Comparison of ENCODE assay signal across 8 cellular contexts in genomic region chr3:4656059-4656458, GRCh38.
A peak's percentile ranks its signal among the peaks of the same experiment; 100 is the strongest.
DNase-seq lines count a peak whose midpoint lies in the region; ATAC-seq and TF ChIP-seq lines count a peak whose summit lies in the region.

No MANE protein-coding gene starts in this region.

- no peak for TF ChIP-seq POLR2A in tibial nerve (IDR thresholded peaks at IDR 0.05)

- H3K27me3 ChIP-seq in kidney epithelial cell (ENCODE audit: control insufficient read depth, insufficient read depth, low read length) (no peaks in the 10 kb centered on the region), tibial nerve (no peaks in the 10 kb centered on the region)

- H3K27ac Mint-ChIP-seq in activated CD4-positive, alpha-beta T cell treated with anti-CD3 and anti-CD28 coated beads for 36 hours, result no peak overlapping the region
- no peak overlapping the region for H3K27ac Mint-ChIP-seq in natural killer cell

- intact Hi-C loops in activated CD4-positive, alpha-beta T cell treated with anti-CD3 and anti-CD28 coated beads for 36 hours (cut with DNase I, micrococcal nuclease), result no loop called here
- intact Hi-C loops in natural killer cell (cut with micrococcal nuclease), result no loop called here

- TF ChIP-seq CTCF in cardiac fibroblast (IDR thresholded peaks at IDR 0.05; ENCODE audit: low read depth, low read length) (peak; percentile 95), kidney epithelial cell (IDR thresholded peaks at IDR 0.05; ENCODE audit: insufficient read depth, low read length, poor library complexity, severe bottlenecking) (peak; percentile 97), tibial nerve (IDR thresholded peaks at IDR 0.05) (peak; percentile 64 to 80 (median 75)), natural killer cell (IDR thresholded peaks at IDR 0.05) (no peak)

- CTCF ChIA-PET in activated CD4-positive, alpha-beta T cell treated with anti-CD3 and anti-CD28 coated beads for 36 hours (lab: Charles Lee), result interaction anchor here (1.1 kb wide), 1 partner anchor 9 kb away, joined by 3 read pairs; no protein-coding TSS in a partner anchor

- no peaks in the 10 kb centered on the region for H3K9me3 ChIP-seq in tibial nerve

- H3K36me3 ChIP-seq in kidney epithelial cell (ENCODE audit: control insufficient read depth, insufficient read depth, low read length), result no peaks in the 10 kb centered on the region
- peaks cover 0 to 24% (median 0%) of the 10 kb centered on the region in 3 donors for H3K36me3 ChIP-seq in tibial nerve

- peak in 1 of 2 donors; percentile 18 for TF ChIP-seq EP300 in tibial nerve (IDR thresholded peaks at IDR 0.05)

- H3K27me3 Mint-ChIP-seq in activated CD4-positive, alpha-beta T cell treated with anti-CD3 and anti-CD28 coated beads for 36 hours, result no peaks in the 10 kb centered on the region
- no peaks in the 10 kb centered on the region for H3K27me3 Mint-ChIP-seq in natural killer cell (ENCODE audit: low read depth in 2 of 2)

- WGBS in tibial nerve, 2 donors, result 23 to 24% methylated on average over 6 of the region's 6 CpGs

- peaks cover 0 to 18% (median 0%) of the 10 kb centered on the region in 4 donors for H3K4me1 ChIP-seq in tibial nerve

- no peak overlapping the region for H3K27ac ChIP-seq in tibial nerve

- H3K4me1 Mint-ChIP-seq in activated CD4-positive, alpha-beta T cell treated with anti-CD3 and anti-CD28 coated beads for 36 hours, result no peaks in the 10 kb centered on the region
- peaks cover 0 to 4% of the 10 kb centered on the region in 2 donors for H3K4me1 Mint-ChIP-seq in natural killer cell

- POLR2A ChIA-PET in activated CD4-positive, alpha-beta T cell treated with anti-CD3 and anti-CD28 coated beads for 36 hours (lab: Charles Lee), result interaction anchor here (0.5 kb wide), 1 partner anchor 1047 kb away, joined by 5 read pairs; no protein-coding TSS in a partner anchor

- peak; percentile 26 for DNase-seq in activated CD4-positive, alpha-beta T cell treated with anti-CD3 and anti-CD28 coated beads for 36 hours
- DNase-seq in activated CD4-positive, alpha-beta T cell treated with anti-CD3 and anti-CD28 coated beads, Interleukin-2, amount 50 U/mL, for 1 hour, result no peak
- DNase-seq in NCI-H510A treated with DMSO at 0.1 percent for 48 hours (lab: John Stamatoyannopoulos, UW), result peak; percentile 61
- DNase-seq in cardiac fibroblast (ENCODE audit: low read depth in 2 of 2), result peak; percentile 83 to 84
- DNase-seq in kidney epithelial cell (ENCODE audit: low read depth), result peak; percentile 38
- DNase-seq in tibial nerve (ENCODE audit: low spot score in 2 of 2), result peak; percentile 20 to 54
- no peak for DNase-seq in natural killer cell
- no peak for DNase-seq in GOT3 (lab: John Stamatoyannopoulos, UW)

- H3K4me3 ChIP-seq in cardiac fibroblast (replicated peaks in 1 of 2; ENCODE audit: low read depth in 2 of 2, low read length in 2 of 2) (no peak overlapping the region), kidney epithelial cell (ENCODE audit: low read depth, low read length) (no peak overlapping the region), tibial nerve (no peak overlapping the region)

- no peaks in the 10 kb centered on the region for H3K9me3 Mint-ChIP-seq in activated CD4-positive, alpha-beta T cell treated with anti-CD3 and anti-CD28 coated beads for 36 hours (ENCODE audit: low read depth)
- no peaks in the 10 kb centered on the region for H3K9me3 Mint-ChIP-seq in natural killer cell

- no peak overlapping the region for H3K4me3 Mint-ChIP-seq in activated CD4-positive, alpha-beta T cell treated with anti-CD3 and anti-CD28 coated beads for 36 hours
- H3K4me3 Mint-ChIP-seq in natural killer cell, result no peak overlapping the region

- ATAC-seq in activated CD4-positive, alpha-beta T cell treated with anti-CD3 and anti-CD28 coated beads for 36 hours, result no peak
- ATAC-seq in natural killer cell, result no peak

- peaks cover 18% of the 10 kb centered on the region for H3K36me3 Mint-ChIP-seq in activated CD4-positive, alpha-beta T cell treated with anti-CD3 and anti-CD28 coated beads for 36 hours (ENCODE audit: low read depth)
- no peaks in the 10 kb centered on the region for H3K36me3 Mint-ChIP-seq in natural killer cell

Comparison
In these comparisons a context has a peak if more than half of its experiments do, and no peak if none do; other contexts are left out.
1. DNase-seq: peak in activated CD4-positive, alpha-beta T cell treated with anti-CD3 and anti-CD28 coated beads for 36 hours (single experiment), NCI-H510A treated with DMSO at 0.1 percent for 48 hours (single experiment), cardiac fibroblast (2 of 2), kidney epithelial cell (single experiment) and tibial nerve (2 of 2); none in activated CD4-positive, alpha-beta T cell treated with anti-CD3 and anti-CD28 coated beads, Interleukin-2, amount 50 U/mL, for 1 hour (single experiment), natural killer cell (single experiment) and GOT3 (single experiment).